Comparison of ENCODE assay signal across 3 cellular contexts in the genomic region with DNA sequence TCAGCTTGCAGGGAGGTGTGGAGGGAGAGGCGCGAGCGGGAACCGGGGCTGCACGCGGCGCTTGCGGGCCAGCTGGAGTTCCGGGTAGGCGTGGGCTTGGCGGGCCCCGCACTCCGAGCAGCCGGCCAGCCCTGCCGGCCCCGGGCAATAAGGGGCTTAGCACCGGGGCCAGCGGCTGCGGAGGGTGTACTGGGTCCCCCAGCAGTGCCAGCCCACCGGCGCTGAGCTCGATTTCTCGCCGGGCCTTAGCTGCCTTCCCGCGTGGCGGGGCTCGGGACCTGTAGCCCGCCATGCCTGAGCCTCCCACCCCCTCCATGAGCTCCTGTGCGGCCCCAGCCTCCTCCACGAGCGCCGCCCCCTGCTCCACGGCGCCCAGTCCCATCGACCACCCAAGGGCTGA.
DNase-seq lines count a peak whose midpoint lies in the region; TF ChIP-seq lines count a peak whose summit lies in the region.
"Not testable (repeated sequence)": the region's sequence is repeated elsewhere in the genome, so short reads cannot be mapped to it uniquely, and the experiment has no call there.

No MANE protein-coding gene starts in this region.

- peak overlapping the region; percentile 38 to 41 for H3K4me3 ChIP-seq in testis

- not testable (repeated sequence) for H3K27me3 ChIP-seq in testis

- not testable (repeated sequence) for H3K27me3 Mint-ChIP-seq in activated CD4-positive, alpha-beta T cell treated with anti-CD3 and anti-CD28 coated beads, Interleukin-2, amount 10 ng/mL, durations not matched to agents 24 days and 14 days; dendritic cell treated with granulocyte-macrophage colony-stimulating factor and Interleukin-4, amounts not matched to agents 40 ng/mL and 50 ng/mL, for 4 days

- TF ChIP-seq CTCF in testis (IDR thresholded peaks at IDR 0.05): not testable (repeated sequence)

- 69 to 85% methylated on average over 16 to 30 of the region's 36 CpGs for WGBS in testis, 2 donors

- not testable (repeated sequence) for H3K36me3 ChIP-seq in testis (ENCODE audit: low read depth, missing control alignments)

- H3K9me3 Mint-ChIP-seq in activated CD4-positive, alpha-beta T cell treated with anti-CD3 and anti-CD28 coated beads, Interleukin-2, amount 10 ng/mL, durations not matched to agents 24 days and 14 days; dendritic cell treated with granulocyte-macrophage colony-stimulating factor and Interleukin-4, amounts not matched to agents 40 ng/mL and 50 ng/mL, for 4 days: not testable (repeated sequence)

- H3K27ac ChIP-seq in testis: not testable (repeated sequence)

- not testable (repeated sequence) for TF ChIP-seq POLR2A in testis (IDR thresholded peaks at IDR 0.05)

- H3K4me1 Mint-ChIP-seq in activated CD4-positive, alpha-beta T cell treated with anti-CD3 and anti-CD28 coated beads, Interleukin-2, amount 10 ng/mL, durations not matched to agents 24 days and 14 days: not testable (repeated sequence)
- peaks cover 40% of the 10 kb centered on the region for H3K4me1 Mint-ChIP-seq in dendritic cell treated with granulocyte-macrophage colony-stimulating factor and Interleukin-4, amounts not matched to agents 40 ng/mL and 50 ng/mL, for 4 days (ENCODE audit: low read depth)

- H3K4me1 ChIP-seq in testis: peaks cover 25% of the 10 kb centered on the region

- H3K4me3 Mint-ChIP-seq in activated CD4-positive, alpha-beta T cell treated with anti-CD3 and anti-CD28 coated beads, Interleukin-2, amount 10 ng/mL, durations not matched to agents 24 days and 14 days; dendritic cell treated with granulocyte-macrophage colony-stimulating factor and Interleukin-4, amounts not matched to agents 40 ng/mL and 50 ng/mL, for 4 days: not testable (repeated sequence)

- H3K36me3 Mint-ChIP-seq in activated CD4-positive, alpha-beta T cell treated with anti-CD3 and anti-CD28 coated beads, Interleukin-2, amount 10 ng/mL, durations not matched to agents 24 days and 14 days (ENCODE audit: low read depth); dendritic cell treated with granulocyte-macrophage colony-stimulating factor and Interleukin-4, amounts not matched to agents 40 ng/mL and 50 ng/mL, for 4 days (ENCODE audit: low read depth): not testable (repeated sequence)

- not testable (repeated sequence) for H3K9me3 ChIP-seq in testis

- intact Hi-C loops in activated CD4-positive, alpha-beta T cell treated with anti-CD3 and anti-CD28 coated beads, Interleukin-2, amount 10 ng/mL, durations not matched to agents 24 days and 14 days (cut with micrococcal nuclease); testis (cut with DNase I; ENCODE audit: low total_unique reads): not testable (repeated sequence)
- intact Hi-C loops in dendritic cell treated with granulocyte-macrophage colony-stimulating factor and Interleukin-4, amounts not matched to agents 40 ng/mL and 50 ng/mL, for 4 days (cut with micrococcal nuclease): loop anchor here (10.0 kb wide), 3 partner anchors 457 to 987 kb away; a partner anchor contains a TSS

- H3K27ac Mint-ChIP-seq in activated CD4-positive, alpha-beta T cell treated with anti-CD3 and anti-CD28 coated beads, Interleukin-2, amount 10 ng/mL, durations not matched to agents 24 days and 14 days: not testable (repeated sequence)
- H3K27ac Mint-ChIP-seq in dendritic cell treated with granulocyte-macrophage colony-stimulating factor and Interleukin-4, amounts not matched to agents 40 ng/mL and 50 ng/mL, for 4 days: peak overlapping the region; percentile 48

- peak; percentile 31 for DNase-seq in activated CD4-positive, alpha-beta T cell treated with anti-CD3 and anti-CD28 coated beads, Interleukin-2, amount 10 ng/mL, durations not matched to agents 24 days and 14 days
- DNase-seq in testis: not testable (repeated sequence)
